Comparison of ENCODE assay signal across 8 cellular contexts in genomic region chr19:13162749-13163608, GRCh38. TPM values are rescaled to one million over a fixed set of nuclear protein-coding genes. Genes with fewer than 3 reads are reported as not detected.
A peak's percentile ranks its signal among the peaks of the same experiment; 100 is the strongest.
DNase-seq lines count a peak whose midpoint lies in the region; ATAC-seq and TF ChIP-seq lines count a peak whose summit lies in the region.

No MANE protein-coding gene starts in this region.

- H3K36me3 Mint-ChIP-seq in activated B cell treated with CpG ODN at 0.5 μM for 24 hours (ENCODE audit: low read depth): no peaks in the 10 kb centered on the region

- no peak for TF ChIP-seq CTCF in activated B cell treated with CpG ODN at 0.5 μM for 24 hours (IDR thresholded peaks at IDR 0.05)
- no peak for TF ChIP-seq CTCF in cardiac fibroblast (IDR thresholded peaks at IDR 0.05; ENCODE audit: low read depth, low read length)

- POLR2A ChIA-PET in activated B cell treated with CpG ODN at 0.5 μM for 24 hours (lab: Charles Lee): interaction anchor here (0.5 to 11.6 kb wide), 15 partner anchors 6 to 171 kb away, joined by 3 to 413 read pairs (median 9); partner anchors contain the start of genes IER2, LYL1, NACC1 and STX10

- peak overlapping the region; percentile 89 for H3K27ac Mint-ChIP-seq in activated B cell treated with CpG ODN at 0.5 μM for 24 hours

- H3K9me3 Mint-ChIP-seq in activated B cell treated with CpG ODN at 0.5 μM for 24 hours: no peaks in the 10 kb centered on the region

- peak overlapping the region; percentile 84 for H3K4me3 Mint-ChIP-seq in activated B cell treated with CpG ODN at 0.5 μM for 24 hours

- intact Hi-C loops in activated B cell treated with CpG ODN at 0.5 μM for 24 hours (cut with micrococcal nuclease): loop anchor here (1.0 kb wide), 1 partner anchor 8 kb away; no protein-coding TSS in a partner anchor

- H3K27me3 Mint-ChIP-seq in activated B cell treated with CpG ODN at 0.5 μM for 24 hours: no peaks in the 10 kb centered on the region

- H3K4me3 ChIP-seq in cardiac fibroblast (replicated peaks in 1 of 2; ENCODE audit: low read depth in 2 of 2, low read length in 2 of 2): peak overlapping the region; percentile 17 to 42

- peaks cover 87% of the 10 kb centered on the region for H3K4me1 Mint-ChIP-seq in activated B cell treated with CpG ODN at 0.5 μM for 24 hours

- ATAC-seq in HG02759 (IDR thresholded peaks at IDR 0.05; ENCODE audit: unreplicated experiment) (peak; percentile 46), activated B cell treated with CpG ODN at 0.5 μM for 24 hours (ENCODE audit: low read depth) (peak; percentile 36), HG03139 (IDR thresholded peaks at IDR 0.05; ENCODE audit: unreplicated experiment) (no peak)

- CTCF ChIA-PET in activated B cell treated with CpG ODN at 0.5 μM for 24 hours (lab: Charles Lee): interaction anchor here (0.6 to 2.1 kb wide), 3 partner anchors 8 to 56 kb away, joined by 3 to 11 read pairs (median 3); no protein-coding TSS in a partner anchor

- DNase-seq in DMS79 treated with DMSO at 0.1 percent for 48 hours (lab: John Stamatoyannopoulos, UW) (peak; percentile 96), NCI-H2227 (lab: John Stamatoyannopoulos, UW; ENCODE audit: unreplicated experiment) (peak; percentile 85), activated B cell treated with CpG ODN at 0.5 μM for 24 hours (peak; percentile 70), cardiac fibroblast (ENCODE audit: low read depth in 2 of 2) (peak; percentile 98 to 99), iris pigment epithelial cell (ENCODE audit: low read depth) (peak; percentile 99), smooth muscle cell of the brain vasculature (ENCODE audit: low read depth, low spot score) (peak; percentile 90)

RNA-seq across cellular contexts. Expression of gene IER2, which starts 12.8 kb away (rescaled TPM):
- 116 and 119 TPM in 2 replicates for total RNA-seq in activated B cell treated with CpG ODN at 0.5 μM for 24 hours

RNA-seq across cellular contexts. Expression of gene STX10, which starts 12.8 kb away (rescaled TPM):
- 41.7 and 43.6 TPM in 2 replicates for total RNA-seq in activated B cell treated with CpG ODN at 0.5 μM for 24 hours

RNA-seq across cellular contexts. Expression of gene NACC1, which starts 44.9 kb away (rescaled TPM):
- 62.1 and 68.8 TPM in 2 replicates for total RNA-seq in activated B cell treated with CpG ODN at 0.5 μM for 24 hours

RNA-seq across cellular contexts. Expression of gene TRMT1, which starts 46.4 kb away (rescaled TPM):
- total RNA-seq in activated B cell treated with CpG ODN at 0.5 μM for 24 hours: 111 and 113 TPM in 2 replicates
